Comparison of ENCODE assay signal across 15 cellular contexts in genomic region chr11:68693484-68693882, GRCh38. TPM values are rescaled to one million over a fixed set of nuclear protein-coding genes. Genes with fewer than 3 reads are reported as not detected.
DNase-seq lines count a peak whose midpoint lies in the region; ATAC-seq, FAIRE-seq and TF ChIP-seq lines count a peak whose summit lies in the region.
"Had no signal": no experiment of that assay in that cellular context is flagged by ENCODE, and none has a peak within 500 bp of the region (broad histone marks: within the 10 kb centered on the region; RNA-seq: fewer than 3 reads in every experiment).

No MANE protein-coding gene starts in this region.

- H2BK120ac ChIP-seq in H1 (replicated peaks; ENCODE audit: low read depth, low read length) = peak overlapping the region; percentile 97

- H3K27me3 ChIP-seq in cardiac muscle cell = no peaks in the 10 kb centered on the region
- H3K27me3 ChIP-seq in H1 (replicated peaks in 1 of 4; ENCODE audit: control insufficient read depth in 3 of 4, extremely low read depth in 1 of 4, insufficient read depth in 3 of 4, low read length in 3 of 4) = no peaks in the 10 kb centered on the region

- H2BK20ac ChIP-seq in H1 (ENCODE audit: low read length) = peak overlapping the region; percentile 92

- H3K27ac ChIP-seq in cardiac muscle cell (peak overlapping the region; percentile 15), H1 (ENCODE audit: low read depth, low read length) (0 out of 2 replicates have a peak overlapping the region, but pooled peaks have one; percentile 39)
- H3K27ac ChIP-seq: BLaER1 had no signal

- CTCF ChIA-PET in H1 (lab: Charles Lee; ENCODE audit: partially characterized antibody) = no interaction called here

- peak overlapping the region; percentile 90 for H2BK5ac ChIP-seq in H1 (ENCODE audit: low read depth, low read length)

- DNase-seq in cardiac muscle cell (ENCODE audit: low read depth in 1 of 2, low spot score in 1 of 2) = no peak
- DNase-seq in cardiac septum (ENCODE audit: low spot score) = no peak
- DNase-seq in H1 (ENCODE audit: low read depth in 1 of 2, low spot score in 2 of 2) = no peak
- peak; percentile 62 for DNase-seq in mesenteric fat pad (ENCODE audit: low spot score)
- DNase-seq in effector CD4-positive, alpha-beta T cell = no peak
- DNase-seq in medulla oblongata (ENCODE audit: extremely low spot score) = no peak
- DNase-seq: 8988T; AML-193; CD8-positive, alpha-beta memory T cell; HFFc6 had no signal

- peak overlapping the region; percentile 99; the same call in 1 of the 2 replicates for H2BK12ac ChIP-seq in H1 (ENCODE audit: low read depth, low read length)

- H2AFZ ChIP-seq in H1 (ENCODE audit: low read length) = no peak overlapping the region

- peak overlapping the region; percentile 95 for H4K91ac ChIP-seq in H1 (replicated peaks; ENCODE audit: insufficient read length, low read length)

- no peaks in the 10 kb centered on the region for H3K9me3 ChIP-seq in cardiac muscle cell (ENCODE audit: low read depth)
- peaks cover 0 to 2% of the 10 kb centered on the region in 2 experiments; a peak in 1 of 4 replicates for H3K9me3 ChIP-seq in H1 (ENCODE audit: insufficient read depth in 2 of 2, low read depth in 1 of 2, low read length in 1 of 2)

- H3K4me3 ChIP-seq in cardiac muscle cell = no peak overlapping the region
- H3K4me3 ChIP-seq in H1 (ENCODE audit: extremely low read depth in 1 of 4, insufficient read depth in 2 of 4, low read depth in 3 of 4, low read length in 4 of 4) = no peak overlapping the region
- H3K4me3 ChIP-seq: BLaER1, HAP-1 had no signal

- no peak overlapping the region for H3K56ac ChIP-seq in H1 (replicated peaks; ENCODE audit: insufficient read length, low read depth, low read length)

- H3K9ac ChIP-seq in H1 (replicated peaks in 1 of 4; ENCODE audit: extremely low read depth in 1 of 4, low read depth in 3 of 4, low read length in 3 of 4) = no peak overlapping the region
- H3K9ac ChIP-seq: BLaER1 had no signal

- peaks cover 70% of the 10 kb centered on the region for H3K27me3 Mint-ChIP-seq in stimulated activated memory B cell treated with anti-CD40 and anti-IgM and Interleukin-4, amounts not matched to agents 10 μg/mL and 1 μg/mL and 100 μg/mL, for 72 hours

- no peak overlapping the region for H3K14ac ChIP-seq in H1 (ENCODE audit: insufficient read length)

- no peak for TF ChIP-seq EP300 in H1 (IDR thresholded peaks at IDR 0.05; ENCODE audit: borderline replicate concordance in 1 of 2, low read depth in 2 of 2, low read length in 2 of 2)

- 0 out of 2 replicates have a peak, but pooled peaks cover 1% of the 10 kb centered on the region for H3K23me2 ChIP-seq in H1 (ENCODE audit: low read depth, low read length)

- no peaks in the 10 kb centered on the region for H4K20me1 ChIP-seq in H1 (replicated peaks in 1 of 2; ENCODE audit: control insufficient read depth in 1 of 2, insufficient read depth in 2 of 2, low read length in 2 of 2)
- H4K20me1 ChIP-seq: BLaER1 had no signal

- no peaks in the 10 kb centered on the region for H3K36me3 Mint-ChIP-seq in stimulated activated memory B cell treated with anti-CD40 and anti-IgM and Interleukin-4, amounts not matched to agents 10 μg/mL and 1 μg/mL and 100 μg/mL, for 72 hours

- H3K79me1 ChIP-seq in H1 (ENCODE audit: low read depth, low read length) = no peaks in the 10 kb centered on the region

- H3K9me3 Mint-ChIP-seq in stimulated activated memory B cell treated with anti-CD40 and anti-IgM and Interleukin-4, amounts not matched to agents 10 μg/mL and 1 μg/mL and 100 μg/mL, for 72 hours = peaks cover 7% of the 10 kb centered on the region

- no peak for TF ChIP-seq RAD21 in H1 (IDR thresholded peaks at IDR 0.05 in 1 of 2, conservative IDR thresholded peaks at IDR 0.05 in 1 of 2; ENCODE audit: low read depth in 2 of 2, low read length in 2 of 2)

- H4K8ac ChIP-seq in H1 (ENCODE audit: extremely low read depth, insufficient read depth, low read length) = no peak overlapping the region; the same call in 1 of the 2 replicates

- no peaks in the 10 kb centered on the region for H3K36me3 ChIP-seq in cardiac muscle cell
- H3K36me3 ChIP-seq in H1 (ENCODE audit: control insufficient read depth in 2 of 4, insufficient read depth in 4 of 4, low read length in 3 of 4) = peaks cover 0 to 2% (median 0%) of the 10 kb centered on the region in 4 experiments; a peak in 2 of 8 replicates
- H3K36me3 ChIP-seq: BLaER1, HAP-1 had no signal

- no peak for TF ChIP-seq CTCF in cardiac muscle cell (IDR thresholded peaks at IDR 0.05; ENCODE audit: low read depth, low read length)
- TF ChIP-seq CTCF in H1 (IDR thresholded peaks at IDR 0.05; ENCODE audit: control extremely low read depth in 1 of 3, insufficient read depth in 1 of 3, low read depth in 1 of 3, low read length in 3 of 3) = no peak

- peak overlapping the region; percentile 24; the same call in 1 of the 2 replicates for H2BK15ac ChIP-seq in H1 (ENCODE audit: low read length)

- H3K18ac ChIP-seq in H1 (ENCODE audit: extremely low read depth, low read length) = peak overlapping the region; percentile 90

- POLR2A ChIA-PET in H1 (lab: Charles Lee; ENCODE audit: partially characterized antibody) = interaction anchor here (1.2 to 3.1 kb wide), 5 partner anchors 10 to 56 kb away, joined by 4 to 13 read pairs (median 4); no protein-coding TSS in a partner anchor

- no peak overlapping the region for H3K4me3 Mint-ChIP-seq in stimulated activated memory B cell treated with anti-CD40 and anti-IgM and Interleukin-4, amounts not matched to agents 10 μg/mL and 1 μg/mL and 100 μg/mL, for 72 hours
- H3K4me3 Mint-ChIP-seq: CD8-positive, alpha-beta memory T cell; HFFc6 had no signal

- ATAC-seq in stimulated activated memory B cell treated with anti-CD40 and anti-IgM and Interleukin-4, amounts not matched to agents 10 μg/mL and 1 μg/mL and 100 μg/mL, for 72 hours = no peak

- no peak overlapping the region for H3K23ac ChIP-seq in H1 (ENCODE audit: insufficient read length)

- H3K27ac Mint-ChIP-seq in stimulated activated memory B cell treated with anti-CD40 and anti-IgM and Interleukin-4, amounts not matched to agents 10 μg/mL and 1 μg/mL and 100 μg/mL, for 72 hours = no peak overlapping the region
- H3K27ac Mint-ChIP-seq: HFFc6 had no signal

- H3K4me2 ChIP-seq in H1 (ENCODE audit: insufficient read depth in 1 of 2, low read depth in 2 of 2, low read length in 2 of 2) = peak overlapping the region in 1 of 2 experiments; percentile 62; a peak in 1 of 4 replicates
- H3K4me2 ChIP-seq: BLaER1 had no signal

- intact Hi-C loops in cardiac septum (cut with DNase I) = no loop called here

- no peak for FAIRE-seq in H1 (lab: Jason Lieb, UNC)

- H3K79me2 ChIP-seq in H1 (ENCODE audit: control insufficient read depth in 1 of 2, insufficient read depth in 2 of 2, low read length in 2 of 2) = no peaks in the 10 kb centered on the region

- H4K5ac ChIP-seq in H1 (ENCODE audit: insufficient read length, low read depth, low read length) = peak overlapping the region; percentile 61

- whole genome bisulfite sequencing in H1 (ENCODE audit: extremely low coverage in 1 of 2, insufficient coverage in 1 of 2, insufficient read length in 1 of 2, insufficient replicate concordance in 2 of 2, low coverage in 1 of 2, low lambda C conversion rate in 2 of 2, missing lambda C conversion rate in 1 of 2), 2 experiments = 98% methylated on average over 10 of the region's 10 CpGs; no CpG with 5 or more reads in 1 of the 2 experiments

- peak overlapping the region; percentile 77; the same call in 1 of the 2 replicates for H2AK5ac ChIP-seq in H1 (ENCODE audit: low read depth, low read length)

- peaks cover 17% of the 10 kb centered on the region for H3K4me1 ChIP-seq in cardiac muscle cell (ENCODE audit: low read depth)
- H3K4me1 ChIP-seq in H1 (replicated peaks in 1 of 4; ENCODE audit: control insufficient read depth in 3 of 4, insufficient read depth in 4 of 4, low read length in 3 of 4) = peaks cover 5 to 27% (median 10%) of the 10 kb centered on the region in 4 experiments; a peak in 6 of 7 replicates
- H3K4me1 ChIP-seq: Caco-2, HAP-1 had no signal

- H3K4ac ChIP-seq in H1 (replicated peaks; ENCODE audit: insufficient read length, low read depth, low read length) = peak overlapping the region; percentile 57

- no peak for TF ChIP-seq POLR2A in H1 (IDR thresholded peaks at IDR 0.05; ENCODE audit: control extremely low read depth in 1 of 2, low read depth in 2 of 2, low read length in 2 of 2)

- no peaks in the 10 kb centered on the region for H3K4me1 Mint-ChIP-seq in stimulated activated memory B cell treated with anti-CD40 and anti-IgM and Interleukin-4, amounts not matched to agents 10 μg/mL and 1 μg/mL and 100 μg/mL, for 72 hours

TF ChIP-seq in H1, 55 proteins besides CTCF, POLR2A, EP300 and RAD21 (continues in another document):
- TF ChIP-seq CBX5 (IDR thresholded peaks at IDR 0.05; ENCODE audit: low read depth, low read length) = no peak
- TF ChIP-seq EGR1 (IDR thresholded peaks at IDR 0.05; ENCODE audit: borderline replicate concordance, low read depth, low read length) = no peak
- no peak for TF ChIP-seq BRCA1 (IDR thresholded peaks at IDR 0.05; ENCODE audit: low read depth, low read length)
- TF ChIP-seq RXRA (IDR thresholded peaks at IDR 0.05; ENCODE audit: insufficient read depth, low read depth, low read length) = no peak

RNA-seq across cellular contexts. Expression of gene GAL, which starts 9.1 kb away (rescaled TPM):
- 0.60 and 0.83 TPM in 2 replicates for total RNA-seq in cardiac muscle cell
- polyA plus RNA-seq in cardiac muscle cell = 1.4 and 5.9 TPM in 2 replicates
- 0.30 TPM for total RNA-seq in cardiac septum
- total RNA-seq in H1 (2021; fragmentation: NEBNext Ultra II Directional; extraction: Animal tissue kit (Norgen Biotek cat#: 25700)) = 233 and 234 TPM in 2 replicates
- 81.8 and 124 TPM in 2 replicates for polyA plus RNA-seq in H1 (2011; rRNA removed)
- 93.5 TPM for polyA plus RNA-seq in H1 (2011; cell fraction: cytosol; rRNA removed)
- polyA plus RNA-seq in H1 (2011; cell fraction: nucleus; rRNA removed) = 72.9 TPM
- 113 to 133 TPM (median 127 TPM) in 4 replicates for polyA plus RNA-seq in H1 (2012, experiment 1 of 2)
- 189 TPM for polyA plus RNA-seq in H1 (2012, experiment 2 of 2)
- polyA plus RNA-seq in H1 (2013, experiment 1 of 2) = 495 TPM
- polyA plus RNA-seq in H1 (2013, experiment 2 of 2) = 562 TPM
- 19.7 and 28.9 TPM in 2 replicates for polyA minus RNA-seq in H1 (2011; rRNA and poly(A)+ RNA removed)
- 55.9 TPM for polyA minus RNA-seq in H1 (2011; cell fraction: cytosol; rRNA and poly(A)+ RNA removed)
- 29.4 TPM for polyA minus RNA-seq in H1 (2011; cell fraction: nucleus; rRNA and poly(A)+ RNA removed)
- 1.4 TPM for total RNA-seq in mesenteric fat pad
- total RNA-seq: HT1080 had no signal
- polyA plus RNA-seq: CD8-positive, alpha-beta memory T cell had no signal

RNA-seq across cellular contexts. Expression of gene TESMIN, which starts 57.8 kb away (rescaled TPM):
- total RNA-seq in cardiac muscle cell (6.9 and 23.5 TPM in 2 replicates), cardiac septum (0.46 TPM), mesenteric fat pad (0.55 TPM)
- polyA plus RNA-seq in cardiac muscle cell (4.6 and 17.1 TPM in 2 replicates), H1 (2011; rRNA removed) (22.6 and 34.2 TPM in 2 replicates)
- 59.5 and 61.1 TPM in 2 replicates for total RNA-seq in H1 (2021; fragmentation: NEBNext Ultra II Directional; extraction: Animal tissue kit (Norgen Biotek cat#: 25700))
- polyA plus RNA-seq in H1 (2011; cell fraction: cytosol; rRNA removed) = 31.0 TPM
- polyA plus RNA-seq in H1 (2011; cell fraction: nucleus; rRNA removed) = 47.1 TPM
- 36.6 to 47.7 TPM (median 40.3 TPM) in 4 replicates for polyA plus RNA-seq in H1 (2012, experiment 1 of 2)
- 29.6 TPM for polyA plus RNA-seq in H1 (2012, experiment 2 of 2)
- polyA plus RNA-seq in H1 (2013, experiment 1 of 2) = 42.0 TPM
- polyA plus RNA-seq in H1 (2013, experiment 2 of 2) = 36.9 TPM
- polyA minus RNA-seq in H1 (2011; rRNA and poly(A)+ RNA removed) = 11.8 and 12.3 TPM in 2 replicates
- 35.5 TPM for polyA minus RNA-seq in H1 (2011; cell fraction: cytosol; rRNA and poly(A)+ RNA removed)
- polyA minus RNA-seq in H1 (2011; cell fraction: nucleus; rRNA and poly(A)+ RNA removed) = 21.9 TPM

Comparison
In these comparisons a context has a peak if more than half of its experiments do, and no peak if none do; other contexts are left out.
1. RNA of gene GAL, which starts 9.1 kb away (total RNA-seq): 233 to 234 TPM in H1; 1.4 TPM in mesenteric fat pad (single experiment), 0.60 to 0.83 TPM in cardiac muscle cell and 0.30 TPM in cardiac septum (single experiment); every median in the first group is over 10 times any median in the second.